ENCODE assay signal across 11 cellular contexts in genomic region chr13:94323746-94324408, GRCh38.
A peak's percentile ranks its signal among the peaks of the same experiment; 100 is the strongest.
DNase-seq lines count a peak whose midpoint lies in the region; ATAC-seq, FAIRE-seq and TF ChIP-seq lines count a peak whose summit lies in the region.
"Had no signal": no experiment of that assay in that cellular context is flagged by ENCODE, and none has a peak within 500 bp of the region (broad histone marks: within the 10 kb centered on the region; RNA-seq: fewer than 3 reads in every experiment).

No MANE protein-coding gene starts in this region.

- no peak overlapping the region for H3K4me3 ChIP-seq in spleen

- no peak for TF ChIP-seq POLR2A in spleen (IDR thresholded peaks at IDR 0.05)

- H3K4me1 Mint-ChIP-seq in activated CD4-positive, alpha-beta T cell treated with anti-CD3 and anti-CD28 coated beads, Interleukin-2, amount 10 ng/mL, durations not matched to agents 24 days and 14 days, result peaks cover 54% of the 10 kb centered on the region

- H3K9me3 ChIP-seq in spleen, result no peaks in the 10 kb centered on the region

- DNase-seq in activated CD4-positive, alpha-beta T cell treated with anti-CD3 and anti-CD28 coated beads, Interleukin-2, amount 10 ng/mL, durations not matched to agents 24 days and 14 days, result peak; percentile 85
- DNase-seq in activated CD4-positive, alpha-beta T cell treated with anti-CD3 and anti-CD28 coated beads, Interleukin-2, amount 50 U/mL, for 48 hours, result no peak
- peak; percentile 68 for DNase-seq in activated effector memory CD4-positive, alpha-beta T cell treated with anti-CD3 and anti-CD28 coated beads, Interleukin-2, amount 50 U/mL, for 16 hours
- DNase-seq in spleen, result no peak
- no peak for DNase-seq in amniotic stem cell (lab: John Stamatoyannopoulos, UW)
- no peak for DNase-seq in GM10266 (ENCODE audit: extremely low spot score)
- DNase-seq in D721Med (ENCODE audit: insufficient read length, low spot score), result no peak
- DNase-seq: NCI-H1417 treated with DMSO at 0.1 percent for 48 hours; stimulated activated CD4-positive, alpha-beta T cell treated with anti-CD3 and anti-CD28 coated beads, Interleukin-2, amount 100 ng/mL, for 48 hours had no signal

- peak overlapping the region; percentile 74 for H3K4me3 Mint-ChIP-seq in activated CD4-positive, alpha-beta T cell treated with anti-CD3 and anti-CD28 coated beads, Interleukin-2, amount 10 ng/mL, durations not matched to agents 24 days and 14 days

- peaks cover 19 to 64% (median 32%) of the 10 kb centered on the region in 6 donors for H3K4me1 ChIP-seq in spleen

- H3K27me3 ChIP-seq in spleen (replicated peaks in 1 of 7), result no peaks in the 10 kb centered on the region

- H3K27me3 Mint-ChIP-seq in activated CD4-positive, alpha-beta T cell treated with anti-CD3 and anti-CD28 coated beads, Interleukin-2, amount 10 ng/mL, durations not matched to agents 24 days and 14 days, result no peaks in the 10 kb centered on the region

- H3K36me3 ChIP-seq in spleen, result no peaks in the 10 kb centered on the region

- ATAC-seq in HG03460 (IDR thresholded peaks at IDR 0.05; ENCODE audit: unreplicated experiment), result peak; percentile 44

- H3K27ac Mint-ChIP-seq in activated CD4-positive, alpha-beta T cell treated with anti-CD3 and anti-CD28 coated beads, Interleukin-2, amount 10 ng/mL, durations not matched to agents 24 days and 14 days, result peak overlapping the region; percentile 94

- peaks cover 14% of the 10 kb centered on the region for H3K36me3 Mint-ChIP-seq in activated CD4-positive, alpha-beta T cell treated with anti-CD3 and anti-CD28 coated beads, Interleukin-2, amount 10 ng/mL, durations not matched to agents 24 days and 14 days (ENCODE audit: low read depth)

- peak overlapping the region; percentile 31 to 83 (median 68) for H3K27ac ChIP-seq in spleen

- intact Hi-C loops in activated CD4-positive, alpha-beta T cell treated with anti-CD3 and anti-CD28 coated beads, Interleukin-2, amount 10 ng/mL, durations not matched to agents 24 days and 14 days (cut with micrococcal nuclease), result loop anchor here (10.0 kb wide), 2 partner anchors 221 to 529 kb away; no protein-coding TSS in a partner anchor
- intact Hi-C loops in spleen (cut with DNase I; ENCODE audit: low total_unique reads), result no loop called here

- H3K9me3 Mint-ChIP-seq in activated CD4-positive, alpha-beta T cell treated with anti-CD3 and anti-CD28 coated beads, Interleukin-2, amount 10 ng/mL, durations not matched to agents 24 days and 14 days, result peaks cover 29% of the 10 kb centered on the region

- peak in 4 of 11 experiments; percentile 6 to 30 (median 19) for TF ChIP-seq CTCF in spleen (IDR thresholded peaks at IDR 0.05 in 8 of 11, conservative IDR thresholded peaks at IDR 0.05 in 3 of 11)
- TF ChIP-seq CTCF in GM10266 (IDR thresholded peaks at IDR 0.05; ENCODE audit: control insufficient read depth, insufficient read depth, low read depth, missing control alignments), result no peak
- TF ChIP-seq CTCF in D721Med (IDR thresholded peaks at IDR 0.05; ENCODE audit: insufficient read depth, missing control alignments), result no peak

- 42 to 57% (median 44%) methylated on average over 7 of the region's 7 CpGs for WGBS in spleen, 5 donors

- no peak for FAIRE-seq in D721Med (lab: Jason Lieb, UNC)
- FAIRE-seq: GM18507 had no signal

Comparison
In these comparisons a context has a peak if more than half of its experiments do, and no peak if none do; other contexts are left out.
1. DNase-seq: peak in activated CD4-positive, alpha-beta T cell treated with anti-CD3 and anti-CD28 coated beads, Interleukin-2, amount 10 ng/mL, durations not matched to agents 24 days and 14 days (single experiment) and activated effector memory CD4-positive, alpha-beta T cell treated with anti-CD3 and anti-CD28 coated beads, Interleukin-2, amount 50 U/mL, for 16 hours (single experiment); none in activated CD4-positive, alpha-beta T cell treated with anti-CD3 and anti-CD28 coated beads, Interleukin-2, amount 50 U/mL, for 48 hours (0 of 2), spleen (single experiment), amniotic stem cell (single experiment), GM10266 (single experiment) and D721Med (single experiment).